19 cellular contexts compared by ENCODE assay signal in the genomic region with DNA sequence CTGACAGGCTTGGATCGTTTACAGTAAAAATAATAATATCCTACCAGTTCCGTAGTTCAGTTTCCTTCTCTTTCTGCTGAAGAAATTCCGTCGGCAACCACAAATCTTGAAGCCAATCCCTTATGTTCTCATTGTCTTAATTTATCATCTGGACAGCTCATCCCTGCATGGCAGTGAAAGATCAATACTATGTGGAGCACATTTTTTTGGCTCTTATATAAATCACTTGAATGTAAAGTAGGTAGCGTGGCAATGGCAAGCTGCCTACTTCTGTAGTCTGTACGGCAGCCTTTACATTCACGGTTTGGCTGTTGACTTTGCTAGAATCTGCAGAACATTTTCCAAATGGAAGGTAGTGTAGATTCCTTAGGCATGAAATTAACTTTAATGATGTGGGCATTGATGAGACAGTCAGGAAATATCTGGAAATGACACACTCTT.
"Had no signal": no experiment of that assay in that cellular context is flagged by ENCODE, and none has a peak within 500 bp of the region (broad histone marks: within the 10 kb centered on the region; RNA-seq: fewer than 3 reads in every experiment).

No MANE protein-coding gene starts in this region.

- H3K4me3 ChIP-seq: colonic mucosa, heart left ventricle, left ventricle myocardium inferior, psoas muscle, right lobe of liver, suprapubic skin, upper lobe of left lung had no signal

- DNase-seq: activated CD4-positive, alpha-beta T cell treated with anti-CD3 and anti-CD28 coated beads for 48 hours; activated naive CD4-positive, alpha-beta T cell; activated naive CD8-positive, alpha-beta T cell treated with anti-CD3 and anti-CD28 coated beads, Interleukin-2, amount 50 U/mL, for 24 hours; caudate nucleus; colonic mucosa; effector memory CD8-positive, alpha-beta T cell; foreskin melanocyte; heart left ventricle; islet precursor cell; left ventricle myocardium inferior; nephron progenitor cell; psoas muscle; right lobe of liver; stimulated activated naive CD4-positive, alpha-beta T cell; T-helper 1 cell; upper lobe of left lung had no signal

- ATAC-seq: activated naive CD8-positive, alpha-beta T cell treated with anti-CD3 and anti-CD28 coated beads, Interleukin-2, amount 50 U/mL, for 24 hours; effector memory CD8-positive, alpha-beta T cell; heart left ventricle; psoas muscle; right lobe of liver had no signal

- H3K4me3 Mint-ChIP-seq: activated naive CD8-positive, alpha-beta T cell treated with anti-CD3 and anti-CD28 coated beads, Interleukin-2, amount 50 U/mL, for 24 hours; activated T-helper 1 cell treated with anti-CD3 and anti-CD28 coated beads, Interleukin-12 subunit alpha, Interleukin-12 subunit beta, Interleukin-2, Interleukin-4 antibody, amounts not matched to agents 30 ng/mL and 10 ng/mL and 1 ng/mL, durations not matched to agents 14 hours and 24 hours and 36 hours; effector memory CD8-positive, alpha-beta T cell; memory B cell; nephron progenitor cell had no signal

- H3K9me3 ChIP-seq: colonic mucosa, psoas muscle, right lobe of liver, suprapubic skin, upper lobe of left lung had no signal

- H3K9me3 Mint-ChIP-seq: activated T-helper 1 cell treated with anti-CD3 and anti-CD28 coated beads, Interleukin-12 subunit alpha, Interleukin-12 subunit beta, Interleukin-2, Interleukin-4 antibody, amounts not matched to agents 30 ng/mL and 10 ng/mL and 1 ng/mL, durations not matched to agents 14 hours and 24 hours and 36 hours had no signal

- H3K4me1 ChIP-seq: colonic mucosa, heart left ventricle, left ventricle myocardium inferior, psoas muscle, suprapubic skin, upper lobe of left lung had no signal

- H3K36me3 ChIP-seq: colonic mucosa, right lobe of liver, upper lobe of left lung had no signal

- H3K27ac ChIP-seq: colonic mucosa, heart left ventricle, left ventricle myocardium inferior, psoas muscle, right lobe of liver, suprapubic skin, upper lobe of left lung had no signal

- H3K27me3 Mint-ChIP-seq: effector memory CD8-positive, alpha-beta T cell; memory B cell had no signal

- H3K27me3 ChIP-seq: colonic mucosa, heart left ventricle, right lobe of liver, suprapubic skin, upper lobe of left lung had no signal

- H3K27ac Mint-ChIP-seq: activated naive CD8-positive, alpha-beta T cell treated with anti-CD3 and anti-CD28 coated beads, Interleukin-2, amount 50 U/mL, for 24 hours; activated T-helper 1 cell treated with anti-CD3 and anti-CD28 coated beads, Interleukin-12 subunit alpha, Interleukin-12 subunit beta, Interleukin-2, Interleukin-4 antibody, amounts not matched to agents 30 ng/mL and 10 ng/mL and 1 ng/mL, durations not matched to agents 14 hours and 24 hours and 36 hours; effector memory CD8-positive, alpha-beta T cell; memory B cell; nephron progenitor cell had no signal
